Comparison of ENCODE assay signal across 8 cellular contexts in genomic region chr7:142853739-142854504, GRCh38.
DNase-seq lines count a peak whose midpoint lies in the region; ATAC-seq and TF ChIP-seq lines count a peak whose summit lies in the region.

No MANE protein-coding gene starts in this region.

- peak; percentile 83 for ATAC-seq in HG02623 (IDR thresholded peaks at IDR 0.05; ENCODE audit: unreplicated experiment)

- no peaks in the 10 kb centered on the region for H3K36me3 ChIP-seq in WERI-Rb-1

- H3K9me3 ChIP-seq in WERI-Rb-1 (ENCODE audit: severe bottlenecking): no peaks in the 10 kb centered on the region

- TF ChIP-seq CTCF in WERI-Rb-1 (IDR thresholded peaks at IDR 0.05; ENCODE audit: low read depth, low read length) (peak; percentile 86), cardiac fibroblast (IDR thresholded peaks at IDR 0.05; ENCODE audit: low read depth, low read length) (peak; percentile 83)

- H3K4me3 ChIP-seq in WERI-Rb-1 (ENCODE audit: low read depth, low read length): peak overlapping the region; percentile 74
- peak overlapping the region; percentile 70 to 71 for H3K4me3 ChIP-seq in cardiac fibroblast (replicated peaks in 1 of 2; ENCODE audit: low read depth in 2 of 2, low read length in 2 of 2)

- peaks cover 7% of the 10 kb centered on the region for H3K27me3 ChIP-seq in WERI-Rb-1 (ENCODE audit: insufficient read depth, low read depth, severe bottlenecking)

- DNase-seq in DMS53 (lab: John Stamatoyannopoulos, UW) (peak; percentile 43), DMS53 treated with DMSO at 0.1 percent for 48 hours (lab: John Stamatoyannopoulos, UW; ENCODE audit: unreplicated experiment) (no peak), NAMALWA (ENCODE audit: low spot score) (peak; percentile 94), WERI-Rb-1 (peak; percentile 72), cardiac fibroblast (ENCODE audit: low read depth in 2 of 2) (peak; percentile 67 to 68), islet precursor cell (peak; percentile 91)
- DNase-seq in stimulated activated CD4-positive, alpha-beta T cell treated with anti-CD3 and anti-CD28 coated beads, Interleukin-12 subunit alpha, Interleukin-12 subunit beta, amount 100 ng/mL, for 48 hours (ENCODE audit: low read depth in 2 of 3, low spot score in 1 of 3): peak; percentile 35 to 58 (median 47)

- H3K27ac ChIP-seq in WERI-Rb-1: no peak overlapping the region
